Comparison of ENCODE assay signal across 30 cellular contexts in the genomic region with DNA sequence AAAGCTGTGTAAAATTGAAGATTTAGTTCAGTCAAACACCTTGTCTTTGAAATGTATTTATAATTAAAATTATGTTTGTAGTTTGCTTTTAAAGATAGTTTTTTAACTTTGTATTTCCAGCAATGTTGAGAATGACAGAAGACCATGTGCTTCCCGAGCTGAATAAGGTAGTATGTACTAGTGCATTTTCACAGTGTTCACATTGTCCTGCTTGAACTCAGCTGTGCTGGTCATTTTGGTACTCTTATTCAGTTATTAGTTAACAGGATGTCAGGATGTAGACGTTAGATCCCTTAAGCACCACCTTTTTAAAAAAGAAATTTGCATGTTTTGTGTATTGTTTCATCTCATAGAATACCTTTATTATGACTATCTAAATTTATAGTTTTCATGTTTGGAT.
"Had no signal": no experiment of that assay in that cellular context is flagged by ENCODE, and none has a peak within 500 bp of the region (broad histone marks: within the 10 kb centered on the region; RNA-seq: fewer than 3 reads in every experiment).

No MANE protein-coding gene starts in this region.

- H3K9me3 ChIP-seq: neutrophil, ovary, psoas muscle, right lobe of liver, sigmoid colon, stomach, thoracic aorta, thyroid gland, tibial nerve, upper lobe of left lung had no signal

- H3K27ac ChIP-seq: parathyroid adenoma, psoas muscle, sigmoid colon, stomach, thyroid gland, tibial nerve, upper lobe of left lung had no signal

- H3K9me3 Mint-ChIP-seq: naive thymus-derived CD8-positive, alpha-beta T cell; natural killer cell treated with Interleukin-12 subunit alpha and Interleukin-12 subunit beta and Interleukin-15 and Interleukin-18, amount 100 ng/mL, for 72 hours; nephron progenitor cell; neural crest cell; stimulated activated effector memory CD8-positive, alpha-beta T cell treated with anti-CD3 and anti-CD28 coated beads, Interleukin-12 subunit alpha, Interleukin-12 subunit beta, amount 100 ng/mL, for 72 hours; stimulated activated naive B cell treated with anti-CD40 and anti-IgM and Interleukin-4, amounts not matched to agents 10 μg/mL and 1 μg/mL and 100 μg/mL, for 72 hours; stimulated activated naive CD8-positive, alpha-beta T cell treated with anti-CD3 and anti-CD28 coated beads, Interleukin-15, Interleukin-2, amounts not matched to agents 100 ng/mL and 50 ng/mL, for 24 hours had no signal

- H3K27me3 ChIP-seq: neutrophil, ovary, right lobe of liver, sigmoid colon, stomach, thyroid gland, tibial nerve, upper lobe of left lung had no signal

- H3K4me1 ChIP-seq: parathyroid adenoma, psoas muscle, sigmoid colon, stomach, thyroid gland, tibial nerve, upper lobe of left lung had no signal

- H3K4me1 Mint-ChIP-seq: neural crest cell; stimulated activated naive B cell treated with anti-CD40 and anti-IgM and Interleukin-4, amounts not matched to agents 10 μg/mL and 1 μg/mL and 100 μg/mL, for 72 hours had no signal

- H2AFZ ChIP-seq: parathyroid adenoma had no signal

- H3K4me3 Mint-ChIP-seq: naive thymus-derived CD8-positive, alpha-beta T cell; natural killer cell treated with Interleukin-12 subunit alpha and Interleukin-12 subunit beta and Interleukin-15 and Interleukin-18, amount 100 ng/mL, for 72 hours; nephron progenitor cell; neural crest cell; stimulated activated effector memory CD8-positive, alpha-beta T cell treated with anti-CD3 and anti-CD28 coated beads, Interleukin-12 subunit alpha, Interleukin-12 subunit beta, amount 100 ng/mL, for 72 hours; stimulated activated naive B cell treated with anti-CD40 and anti-IgM and Interleukin-4, amounts not matched to agents 10 μg/mL and 1 μg/mL and 100 μg/mL, for 72 hours; stimulated activated naive CD8-positive, alpha-beta T cell treated with anti-CD3 and anti-CD28 coated beads, Interleukin-15, Interleukin-2, amounts not matched to agents 100 ng/mL and 50 ng/mL, for 24 hours had no signal

- DNase-seq: naive thymus-derived CD8-positive, alpha-beta T cell; nephron progenitor cell; nucleus accumbens; ovary; posterior cingulate gyrus; psoas muscle; right cardiac atrium; right lobe of liver; sigmoid colon; small intestine; stimulated activated CD4-positive, alpha-beta T cell treated with anti-CD3 and anti-CD28 coated beads, Interleukin-15, amount 100 ng/mL, for 24 hours; stimulated activated CD4-positive, alpha-beta T cell treated with anti-CD3 and anti-CD28 coated beads, Interleukin-2, amount 100 ng/mL, for 24 hours; stimulated activated CD4-positive, alpha-beta T cell treated with anti-CD3 and anti-CD28 coated beads, Interleukin-2, amount 100 ng/mL, for 48 hours; stimulated activated CD4-positive, alpha-beta T cell treated with anti-CD3 and anti-CD28 coated beads, Interleukin-4, amount 100 ng/mL, for 24 hours; stimulated activated naive B cell treated with anti-CD40 and anti-IgM and Interleukin-4, amounts not matched to agents 10 μg/mL and 1 μg/mL and 100 μg/mL, for 72 hours; stimulated activated naive CD4-positive, alpha-beta T cell treated with Interleukin-2 at 50 U/mL for 16 hours; stomach; thyroid gland; trophoblast cell; upper lobe of left lung had no signal

- ATAC-seq: naive thymus-derived CD8-positive, alpha-beta T cell; natural killer cell treated with Interleukin-12 subunit alpha and Interleukin-12 subunit beta and Interleukin-15 and Interleukin-18, amount 100 ng/mL, for 72 hours; psoas muscle; right cardiac atrium; stimulated activated effector memory CD8-positive, alpha-beta T cell treated with anti-CD3 and anti-CD28 coated beads, Interleukin-12 subunit alpha, Interleukin-12 subunit beta, amount 100 ng/mL, for 72 hours; stimulated activated naive B cell treated with anti-CD40 and anti-IgM and Interleukin-4, amounts not matched to agents 10 μg/mL and 1 μg/mL and 100 μg/mL, for 72 hours had no signal

- H3K27me3 Mint-ChIP-seq: naive thymus-derived CD8-positive, alpha-beta T cell; natural killer cell treated with Interleukin-12 subunit alpha and Interleukin-12 subunit beta and Interleukin-15 and Interleukin-18, amount 100 ng/mL, for 72 hours; progenitor cell of endocrine pancreas; stimulated activated naive B cell treated with anti-CD40 and anti-IgM and Interleukin-4, amounts not matched to agents 10 μg/mL and 1 μg/mL and 100 μg/mL, for 72 hours; stimulated activated naive CD8-positive, alpha-beta T cell treated with anti-CD3 and anti-CD28 coated beads, Interleukin-15, Interleukin-2, amounts not matched to agents 100 ng/mL and 50 ng/mL, for 24 hours had no signal

- H3K4me3 ChIP-seq: ovary, psoas muscle, right lobe of liver, sigmoid colon, stomach, thoracic aorta, thyroid gland, tibial nerve, upper lobe of left lung had no signal

- H3K9ac ChIP-seq: parathyroid adenoma had no signal

- H3K79me2 ChIP-seq: parathyroid adenoma had no signal

- H3K27ac Mint-ChIP-seq: natural killer cell treated with Interleukin-12 subunit alpha and Interleukin-12 subunit beta and Interleukin-15 and Interleukin-18, amount 100 ng/mL, for 72 hours; nephron progenitor cell; progenitor cell of endocrine pancreas; stimulated activated effector memory CD8-positive, alpha-beta T cell treated with anti-CD3 and anti-CD28 coated beads, Interleukin-12 subunit alpha, Interleukin-12 subunit beta, amount 100 ng/mL, for 72 hours; stimulated activated naive B cell treated with anti-CD40 and anti-IgM and Interleukin-4, amounts not matched to agents 10 μg/mL and 1 μg/mL and 100 μg/mL, for 72 hours; stimulated activated naive CD8-positive, alpha-beta T cell treated with anti-CD3 and anti-CD28 coated beads, Interleukin-15, Interleukin-2, amounts not matched to agents 100 ng/mL and 50 ng/mL, for 24 hours had no signal

- H3K36me3 ChIP-seq: ovary had no signal

- FAIRE-seq: small intestine, urothelium cell line had no signal
